Comparison of ENCODE assay signal across 15 cellular contexts in genomic region chr15:77081971-77082370, GRCh38.
"Had no signal": no experiment of that assay in that cellular context is flagged by ENCODE, and none has a peak within 500 bp of the region (broad histone marks: within the 10 kb centered on the region; RNA-seq: fewer than 3 reads in every experiment).

No MANE protein-coding gene starts in this region.

- ATAC-seq: left ventricle myocardium superior; stimulated activated naive CD8-positive, alpha-beta T cell treated with anti-CD3 and anti-CD28 coated beads, Interleukin-15, amount 100 ng/mL, for 72 hours; T-cell had no signal

- H3K27me3 Mint-ChIP-seq: activated naive CD4-positive, alpha-beta T cell treated with anti-CD3 and anti-CD28 coated beads, Interleukin-2, amount 50 U/mL, for 24 hours; stimulated activated naive CD8-positive, alpha-beta T cell treated with anti-CD3 and anti-CD28 coated beads, Interleukin-15, amount 100 ng/mL, for 72 hours; T-cell; type B pancreatic cell had no signal

- DNase-seq: activated CD4-positive, alpha-beta T cell treated with anti-CD3 and anti-CD28 coated beads, Interleukin-2, amount 50 U/mL, for 4 hours; activated CD4-positive, CD25-positive, alpha-beta regulatory T cell treated with anti-CD3 and anti-CD28 coated beads, Interleukin-2, amount 50 U/mL, for 72 hours; activated T-cell treated with anti-CD3 and anti-CD28 coated beads for 4 hours; adrenal gland; hippocampal formation; left ventricle myocardium superior; mesendoderm; stimulated activated CD4-positive, alpha-beta T cell treated with anti-CD3 and anti-CD28 coated beads, Interleukin-15, amount 100 ng/mL, for 24 hours; stimulated activated CD4-positive, alpha-beta T cell treated with anti-CD3 and anti-CD28 coated beads, Interleukin-4, amount 100 ng/mL, for 24 hours; stimulated activated CD8-positive, alpha-beta memory T cell treated with anti-CD3 and anti-CD28 coated beads, Interleukin-4, amount 100 ng/mL, for 48 hours; stimulated activated naive CD8-positive, alpha-beta T cell treated with anti-CD3 and anti-CD28 coated beads, Interleukin-15, amount 100 ng/mL, for 72 hours; T-cell; T-helper 9 cell had no signal

- H3K27ac Mint-ChIP-seq: activated naive CD4-positive, alpha-beta T cell treated with anti-CD3 and anti-CD28 coated beads, Interleukin-2, amount 50 U/mL, for 24 hours; stimulated activated naive CD8-positive, alpha-beta T cell treated with anti-CD3 and anti-CD28 coated beads, Interleukin-15, amount 100 ng/mL, for 72 hours; T-cell; type B pancreatic cell had no signal

- H3K9me3 Mint-ChIP-seq: activated naive CD4-positive, alpha-beta T cell treated with anti-CD3 and anti-CD28 coated beads, Interleukin-2, amount 50 U/mL, for 24 hours; stimulated activated naive CD8-positive, alpha-beta T cell treated with anti-CD3 and anti-CD28 coated beads, Interleukin-15, amount 100 ng/mL, for 72 hours; T-cell; type B pancreatic cell had no signal

- H3K4me3 Mint-ChIP-seq: activated naive CD4-positive, alpha-beta T cell treated with anti-CD3 and anti-CD28 coated beads, Interleukin-2, amount 50 U/mL, for 24 hours; type B pancreatic cell had no signal

- H3K36me3 Mint-ChIP-seq: activated naive CD4-positive, alpha-beta T cell treated with anti-CD3 and anti-CD28 coated beads, Interleukin-2, amount 50 U/mL, for 24 hours; T-cell; type B pancreatic cell had no signal
